23 cellular contexts compared by ENCODE assay signal in genomic region chr10:5252177-5253037, GRCh38. TPM values are rescaled to one million over a fixed set of nuclear protein-coding genes. Genes with fewer than 3 reads are reported as not detected.
A peak's percentile ranks its signal among the peaks of the same experiment; 100 is the strongest.
DNase-seq lines count a peak whose midpoint lies in the region; ATAC-seq, FAIRE-seq and TF ChIP-seq lines count a peak whose summit lies in the region.
"Had no signal": no experiment of that assay in that cellular context is flagged by ENCODE, and none has a peak within 500 bp of the region (broad histone marks: within the 10 kb centered on the region; RNA-seq: fewer than 3 reads in every experiment).

No MANE protein-coding gene starts in this region.

- H3K27ac ChIP-seq in H1 (ENCODE audit: low read depth, low read length): no peak overlapping the region
- no peak overlapping the region for H3K27ac ChIP-seq in HepG2 (ENCODE audit: extremely low read length, insufficient read depth, low read length)
- no peak overlapping the region for H3K27ac ChIP-seq in WERI-Rb-1
- H3K27ac ChIP-seq: skin epidermis had no signal

- POLR2A ChIA-PET in H1 (lab: Charles Lee; ENCODE audit: partially characterized antibody) (no interaction called here), HepG2 (lab: Yijun Ruan, JAX) (no interaction called here)

- no peak overlapping the region for H3K14ac ChIP-seq in H1 (ENCODE audit: insufficient read length)

- FAIRE-seq in H1 (lab: Jason Lieb, UNC): no peak
- peak; percentile 4 for FAIRE-seq in HepG2 (lab: Jason Lieb, UNC)
- FAIRE-seq: endothelial cell of umbilical vein, HTR-8/SVneo, TTC549 had no signal

- H3K9me3 ChIP-seq in H1 (ENCODE audit: insufficient read depth in 2 of 2, low read depth in 1 of 2, low read length in 1 of 2) (no peaks in the 10 kb centered on the region), HepG2 (ENCODE audit: low read length) (no peaks in the 10 kb centered on the region), WERI-Rb-1 (ENCODE audit: severe bottlenecking) (no peaks in the 10 kb centered on the region)

- H3K18ac ChIP-seq in H1 (ENCODE audit: extremely low read depth, low read length): no peak overlapping the region

- no peak overlapping the region for H4K8ac ChIP-seq in H1 (ENCODE audit: extremely low read depth, insufficient read depth, low read length)

- no peak overlapping the region for H2BK12ac ChIP-seq in H1 (ENCODE audit: low read depth, low read length)

- H2AFZ ChIP-seq in H1 (ENCODE audit: low read length): 0 out of 2 replicates have a peak overlapping the region, but pooled peaks have one; percentile 67
- peak overlapping the region; percentile 36 for H2AFZ ChIP-seq in HepG2 (ENCODE audit: low read length)

- H2BK20ac ChIP-seq in H1 (ENCODE audit: low read length): no peak overlapping the region

- TF ChIP-seq POLR2A in NB4 (IDR thresholded peaks at IDR 0.05; ENCODE audit: extremely low read depth, insufficient read length): no peak
- no peak for TF ChIP-seq POLR2A in H1 (IDR thresholded peaks at IDR 0.05; ENCODE audit: control extremely low read depth in 1 of 2, low read depth in 2 of 2, low read length in 2 of 2)
- TF ChIP-seq POLR2A in HepG2 (IDR thresholded peaks at IDR 0.05; ENCODE audit: insufficient read depth in 1 of 2, low read depth in 2 of 2, low read length in 2 of 2): no peak

- H3K27me3 ChIP-seq in H1 (replicated peaks in 1 of 4; ENCODE audit: control insufficient read depth in 3 of 4, extremely low read depth in 1 of 4, insufficient read depth in 3 of 4, low read length in 3 of 4): no peaks in the 10 kb centered on the region
- H3K27me3 ChIP-seq in HepG2 (ENCODE audit: control insufficient read depth in 1 of 2, insufficient read depth in 2 of 2, low read length in 2 of 2): no peaks in the 10 kb centered on the region
- peaks cover 2% of the 10 kb centered on the region for H3K27me3 ChIP-seq in WERI-Rb-1 (ENCODE audit: insufficient read depth, low read depth, severe bottlenecking)

- H3K4me3 ChIP-seq in NB4 (ENCODE audit: low read depth, low read length): no peak overlapping the region
- no peak overlapping the region for H3K4me3 ChIP-seq in H1 (ENCODE audit: extremely low read depth in 1 of 4, insufficient read depth in 2 of 4, low read depth in 3 of 4, low read length in 4 of 4)
- H3K4me3 ChIP-seq in HepG2 (replicated peaks in 1 of 3; ENCODE audit: insufficient read depth in 1 of 3, low read depth in 2 of 3, low read length in 3 of 3): no peak overlapping the region; a peak in 1 of 6 replicates
- no peak overlapping the region for H3K4me3 ChIP-seq in WERI-Rb-1 (ENCODE audit: low read depth, low read length)
- H3K4me3 ChIP-seq: skin epidermis had no signal

- no peak overlapping the region for H3K4ac ChIP-seq in H1 (replicated peaks; ENCODE audit: insufficient read length, low read depth, low read length)

- TF ChIP-seq EP300 in H1 (IDR thresholded peaks at IDR 0.05; ENCODE audit: borderline replicate concordance in 1 of 2, low read depth in 2 of 2, low read length in 2 of 2) (no peak), HepG2 (IDR thresholded peaks at IDR 0.05; ENCODE audit: low read depth in 2 of 2, low read length in 2 of 2) (no peak), HepG2 (CRISPR knock-in tag; IDR thresholded peaks at IDR 0.05; ENCODE audit: borderline replicate concordance) (no peak)

- H3K56ac ChIP-seq in H1 (replicated peaks; ENCODE audit: insufficient read length, low read depth, low read length): no peak overlapping the region

- intact Hi-C loops in HepG2 (cut with micrococcal nuclease; ENCODE audit: unreplicated experiment): no loop called here

- no peak overlapping the region for H4K5ac ChIP-seq in H1 (ENCODE audit: insufficient read length, low read depth, low read length)

- H2BK5ac ChIP-seq in H1 (ENCODE audit: low read depth, low read length): no peak overlapping the region

- H3K79me1 ChIP-seq in H1 (ENCODE audit: low read depth, low read length): no peaks in the 10 kb centered on the region

- ATAC-seq in HepG2: peak; percentile 87
- ATAC-seq: activated CD8-positive, alpha-beta memory T cell treated with anti-CD3 and anti-CD28 coated beads, Interleukin-2, amount 10 ng/mL, durations not matched to agents 7 days and 5 days had no signal

- TF ChIP-seq CTCF in NB4 (IDR thresholded peaks at IDR 0.05; ENCODE audit: low read depth, low read length): no peak
- peak; percentile 37 to 47 (median 45); a peak in 3 of 4 replicates for TF ChIP-seq CTCF in H1 (IDR thresholded peaks at IDR 0.05; ENCODE audit: control extremely low read depth in 1 of 3, insufficient read depth in 1 of 3, low read depth in 1 of 3, low read length in 3 of 3)
- TF ChIP-seq CTCF in HepG2 (CRISPR knock-in tag; IDR thresholded peaks at IDR 0.05): peak; percentile 33; the same call in 1 of the 2 replicates
- no peak for TF ChIP-seq CTCF in WERI-Rb-1 (IDR thresholded peaks at IDR 0.05; ENCODE audit: low read depth, low read length)

- H3K36me3 ChIP-seq in H1 (ENCODE audit: control insufficient read depth in 2 of 4, insufficient read depth in 4 of 4, low read length in 3 of 4) (no peaks in the 10 kb centered on the region), HepG2 (replicated peaks in 1 of 2; ENCODE audit: control insufficient read depth in 1 of 2, insufficient read depth in 2 of 2, low read length in 2 of 2) (no peaks in the 10 kb centered on the region), WERI-Rb-1 (no peaks in the 10 kb centered on the region)

- CTCF ChIA-PET in H1 (lab: Charles Lee; ENCODE audit: partially characterized antibody) (no interaction called here), HepG2 (lab: Yijun Ruan, JAX; ENCODE audit: low intra/inter-chr PET ratio, low total read pairs) (interaction anchor here (1.1 kb wide), 1 partner anchor 158 kb away, joined by 3 read pairs; the partner anchor contains the start of gene AKR1C3)

- TF ChIP-seq RAD21 in H1 (IDR thresholded peaks at IDR 0.05 in 1 of 2, conservative IDR thresholded peaks at IDR 0.05 in 1 of 2; ENCODE audit: low read depth in 2 of 2, low read length in 2 of 2) (peak; percentile 26 to 48; a peak in 3 of 4 replicates), HepG2 (CRISPR knock-in tag; IDR thresholded peaks at IDR 0.05) (no peak)

- no peak overlapping the region for H2BK15ac ChIP-seq in H1 (ENCODE audit: low read length)

- H3K4me1 ChIP-seq in H1 (replicated peaks in 1 of 4; ENCODE audit: control insufficient read depth in 3 of 4, insufficient read depth in 4 of 4, low read length in 3 of 4) (no peaks in the 10 kb centered on the region), HepG2 (ENCODE audit: insufficient read depth, low read length) (peaks cover 26% of the 10 kb centered on the region)

- no peaks in the 10 kb centered on the region for H3K79me2 ChIP-seq in H1 (ENCODE audit: control insufficient read depth in 1 of 2, insufficient read depth in 2 of 2, low read length in 2 of 2)
- no peaks in the 10 kb centered on the region for H3K79me2 ChIP-seq in HepG2 (ENCODE audit: insufficient read depth, low read length)

- no peak overlapping the region for H3K4me2 ChIP-seq in H1 (ENCODE audit: insufficient read depth in 1 of 2, low read depth in 2 of 2, low read length in 2 of 2)
- H3K4me2 ChIP-seq in HepG2 (ENCODE audit: low read depth, low read length): peak overlapping the region; percentile 41

- WGBS in H1 (ENCODE audit: extremely low coverage in 1 of 2, insufficient coverage in 1 of 2, insufficient read length in 1 of 2, insufficient replicate concordance in 2 of 2, low coverage in 1 of 2, low lambda C conversion rate in 2 of 2, missing lambda C conversion rate in 1 of 2), 2 experiments: 89% methylated on average over 7 of the region's 8 CpGs; no CpG with 5 or more reads in 1 of the 2 experiments
- WGBS in HepG2 (ENCODE audit: low lambda C conversion rate): 82% methylated on average over 7 of the region's 8 CpGs

- H2BK120ac ChIP-seq in H1 (replicated peaks; ENCODE audit: low read depth, low read length): no peak overlapping the region

- H3K23ac ChIP-seq in H1 (ENCODE audit: insufficient read length): no peak overlapping the region

- DNase-seq in ELF-1 (ENCODE audit: low read depth, low spot score) (peak; percentile 24), NB4 (ENCODE audit: low read depth) (peak; percentile 4), H1 (ENCODE audit: low read depth in 1 of 2, low spot score in 2 of 2) (peak in 1 of 2 experiments; percentile 56), HepG2 (ENCODE audit: low spot score) (peak; percentile 18), WERI-Rb-1 (no peak), NCI-H2029 (lab: John Stamatoyannopoulos, UW) (no peak), HPDE6-E6E7 (ENCODE audit: extremely low spot score) (no peak), SW 1271 (lab: John Stamatoyannopoulos, UW) (no peak)
- DNase-seq: activated CD8-positive, alpha-beta memory T cell treated with anti-CD3 and anti-CD28 coated beads, Interleukin-2, amount 10 ng/mL, durations not matched to agents 7 days and 5 days; activated naive CD4-positive, alpha-beta T cell treated with Interleukin-2 at 50 U/mL for 16 hours; central memory CD4-positive, alpha-beta T cell; HFFc6; hypothalamus; NCI-H1417; NCI-H526; occipital lobe; Right ventricle myocardium superior had no signal

- no peaks in the 10 kb centered on the region for H3K23me2 ChIP-seq in H1 (ENCODE audit: low read depth, low read length)

- in situ Hi-C loops in HepG2 (cut with HindIII; ENCODE audit: extremely low pct_ligation_motif_present, low pct_unique_long_range_greater_than_20kb): no loop called here

- H4K91ac ChIP-seq in H1 (replicated peaks; ENCODE audit: insufficient read length, low read length): no peak overlapping the region

- BruUV-seq in HepG2 (replicated peaks; lab: Mats Ljungman, UMichigan): no TSS peak

- H4K20me1 ChIP-seq in H1 (replicated peaks in 1 of 2; ENCODE audit: control insufficient read depth in 1 of 2, insufficient read depth in 2 of 2, low read length in 2 of 2) (no peaks in the 10 kb centered on the region), HepG2 (ENCODE audit: insufficient read depth, low read length) (no peaks in the 10 kb centered on the region)

- H3K9ac ChIP-seq in H1 (replicated peaks in 1 of 4; ENCODE audit: extremely low read depth in 1 of 4, low read depth in 3 of 4, low read length in 3 of 4): no peak overlapping the region
- H3K9ac ChIP-seq in HepG2 (ENCODE audit: insufficient read depth, low read depth, low read length): no peak overlapping the region

- no peak overlapping the region for H2AK5ac ChIP-seq in H1 (ENCODE audit: low read depth, low read length)

RNA-seq across cellular contexts. Expression of gene AKR1C4, which starts 55.8 kb away (rescaled TPM):
- total RNA-seq in H1 (2021; fragmentation: NEBNext Ultra II Directional; extraction: Animal tissue kit (Norgen Biotek cat#: 25700)): not detected in 2 replicates
- polyA plus RNA-seq in H1 (2011; rRNA removed): not detected in 2 replicates
- not detected for polyA plus RNA-seq in H1 (2011; cell fraction: cytosol; rRNA removed)
- polyA plus RNA-seq in H1 (2011; cell fraction: nucleus; rRNA removed): not detected
- polyA plus RNA-seq in H1 (2012, experiment 1 of 2): not detected in 4 replicates
- not detected for polyA plus RNA-seq in H1 (2012, experiment 2 of 2)
- not detected for polyA plus RNA-seq in H1 (2013, experiment 1 of 2)
- polyA plus RNA-seq in H1 (2013, experiment 2 of 2): not detected
- not detected in 2 replicates for polyA minus RNA-seq in H1 (2011; rRNA and poly(A)+ RNA removed)
- polyA minus RNA-seq in H1 (2011; cell fraction: cytosol; rRNA and poly(A)+ RNA removed): not detected
- not detected for polyA minus RNA-seq in H1 (2011; cell fraction: nucleus; rRNA and poly(A)+ RNA removed)
- 0.18 and 0.28 TPM in 2 replicates for total RNA-seq in HepG2 (2016; rRNA removed; fragmentation: Illumina TruSeq; extraction: Trizol)
- total RNA-seq in HepG2 (2016; cell fraction: cytosol; rRNA removed; fragmentation: Illumina TruSeq; extraction: Trizol; ENCODE audit: low read depth): not detected in 2 replicates
- total RNA-seq in HepG2 (2016; cell fraction: insoluble cytoplasmic fraction; rRNA removed; fragmentation: Illumina TruSeq; extraction: Trizol): 0.13 and 0.48 TPM in 2 replicates
- total RNA-seq in HepG2 (2016; cell fraction: membrane; rRNA removed; fragmentation: Illumina TruSeq; extraction: Trizol): not detected in 2 replicates
- total RNA-seq in HepG2 (2016; cell fraction: nucleus; rRNA removed; fragmentation: Illumina TruSeq; extraction: Trizol): not detected in 2 replicates
- 1.3 and 1.6 TPM in 2 replicates for polyA plus RNA-seq in HepG2 (2011; rRNA removed)
- polyA plus RNA-seq in HepG2 (2011; cell fraction: cytosol; rRNA removed): 0.72 and 2.1 TPM in 2 replicates
- 0.34 and 0.78 TPM in 2 replicates for polyA plus RNA-seq in HepG2 (2011; cell fraction: nucleus; rRNA removed)
- 3.4 and 4.1 TPM in 2 replicates for polyA plus RNA-seq in HepG2 (2012)
- polyA plus RNA-seq in HepG2 (2016; cell fraction: cytosol; fragmentation: Illumina TruSeq; extraction: Trizol; ENCODE audit: low read depth): not detected in 2 replicates
- 0.35 and 0.46 TPM in 2 replicates for polyA plus RNA-seq in HepG2 (2016; cell fraction: insoluble cytoplasmic fraction; fragmentation: Illumina TruSeq; extraction: Trizol; ENCODE audit: low read depth)
- polyA plus RNA-seq in HepG2 (2016; cell fraction: membrane; fragmentation: Illumina TruSeq; extraction: Trizol; ENCODE audit: low read depth): not detected in 2 replicates
- not detected in 2 replicates for polyA plus RNA-seq in HepG2 (2016; cell fraction: nucleus; fragmentation: Illumina TruSeq; extraction: Trizol; ENCODE audit: insufficient read depth, low read depth)
- polyA minus RNA-seq in HepG2 (2011; rRNA and poly(A)+ RNA removed; ENCODE audit: low replicate concordance): 0.28 TPM in 1 of 2 replicates, not detected in the other
- polyA minus RNA-seq in HepG2 (2011; cell fraction: cytosol; rRNA and poly(A)+ RNA removed): 0.88 TPM in 1 of 2 replicates, not detected in the other
- 0.52 and 1.5 TPM in 2 replicates for polyA minus RNA-seq in HepG2 (2011; cell fraction: nucleus; rRNA and poly(A)+ RNA removed)
- total RNA-seq: activated CD8-positive, alpha-beta memory T cell treated with anti-CD3 and anti-CD28 coated beads, Interleukin-2, amount 10 ng/mL, durations not matched to agents 7 days and 5 days; endothelial cell of umbilical vein; HFFc6; mesenteric fat pad; occipital lobe; Right ventricle myocardium superior had no signal
- polyA plus RNA-seq: CD14-positive monocyte, endothelial cell of umbilical vein had no signal

Comparison
In these comparisons a context has a peak if more than half of its experiments do, and no peak if none do; other contexts are left out.
1. DNase-seq: peak in ELF-1 (single experiment), NB4 (single experiment) and HepG2 (single experiment); none in WERI-Rb-1 (single experiment), NCI-H2029 (single experiment), HPDE6-E6E7 (single experiment) and SW 1271 (0 of 2).
2. CTCF ChIP-seq: peak in H1 (3 of 3) and HepG2 (single experiment); none in NB4 (single experiment) and WERI-Rb-1 (single experiment).